ENCODE assay signal across 20 cellular contexts in the genomic region with DNA sequence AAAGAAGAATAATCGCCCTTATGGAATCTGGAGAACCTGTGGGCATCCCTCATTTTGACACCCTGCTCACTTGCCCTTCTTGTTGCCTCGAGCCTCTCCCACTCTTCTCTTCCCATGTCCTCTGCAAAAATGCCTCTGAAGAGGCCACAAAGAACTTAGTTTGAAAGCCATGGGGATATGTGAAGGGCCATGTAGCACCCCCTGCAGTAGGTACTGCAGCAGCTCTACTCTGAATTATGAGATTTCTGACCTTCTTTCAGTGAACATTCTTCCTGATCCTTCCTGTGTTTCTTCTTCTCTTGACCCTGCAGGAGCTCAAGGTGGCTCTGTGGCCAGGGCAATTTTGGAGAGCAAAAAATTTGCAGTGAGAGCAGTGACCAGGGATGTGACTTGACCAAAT.
"Had no signal": no experiment of that assay in that cellular context is flagged by ENCODE, and none has a peak within 500 bp of the region (broad histone marks: within the 10 kb centered on the region; RNA-seq: fewer than 3 reads in every experiment).

No MANE protein-coding gene starts in this region.

- H3K4me1 ChIP-seq: adrenal gland, esophagus muscularis mucosa, heart right ventricle, parathyroid adenoma, stomach, tibial nerve had no signal

- H3K27ac ChIP-seq: adrenal gland, esophagus muscularis mucosa, heart right ventricle, neutrophil, parathyroid adenoma, stomach, suprapubic skin, tibial nerve had no signal

- ATAC-seq: activated CD4-positive, alpha-beta T cell treated with anti-CD3 and anti-CD28 coated beads for 36 hours; activated T-cell treated with anti-CD3 and anti-CD28 coated beads, Interleukin-2, amount 50 U/mL, for 4 hours; heart right ventricle; left colon; sciatic nerve; stimulated activated memory B cell treated with anti-CD40 and anti-IgM and Interleukin-4, amounts not matched to agents 10 μg/mL and 1 μg/mL and 100 μg/mL, for 72 hours had no signal

- H3K4me3 ChIP-seq: adrenal gland, esophagus muscularis mucosa, heart right ventricle, stomach, suprapubic skin, tibial nerve had no signal

- DNase-seq: activated CD4-positive, alpha-beta T cell treated with anti-CD3 and anti-CD28 coated beads for 36 hours; activated CD4-positive, alpha-beta T cell treated with anti-CD3 and anti-CD28 coated beads, Interleukin-2, amount 50 U/mL, for 4 hours; activated CD8-positive, alpha-beta memory T cell treated with anti-CD3 and anti-CD28 coated beads, Interleukin-2, amount 50 U/mL, for 48 hours; activated naive CD4-positive, alpha-beta T cell; activated T-cell treated with anti-CD3 and anti-CD28 coated beads, Interleukin-2, amount 50 U/mL, for 4 hours; adrenal gland; central memory CD4-positive, alpha-beta T cell; effector memory CD4-positive, alpha-beta T cell; heart right ventricle; islet precursor cell; left colon; small intestine; stomach had no signal

- H3K27me3 ChIP-seq: adrenal gland, esophagus muscularis mucosa, heart right ventricle, neutrophil, stomach, suprapubic skin, tibial nerve had no signal
